28 cellular contexts compared by ENCODE assay signal in genomic region chr10:18071591-18071990, GRCh38.
"Had no signal": no experiment of that assay in that cellular context is flagged by ENCODE, and none has a peak within 500 bp of the region (broad histone marks: within the 10 kb centered on the region; RNA-seq: fewer than 3 reads in every experiment).

No MANE protein-coding gene starts in this region.

- DNase-seq: activated CD4-positive, alpha-beta T cell treated with anti-CD3 and anti-CD28 coated beads for 36 hours; activated CD4-positive, alpha-beta T cell treated with anti-CD3 and anti-CD28 coated beads, Interleukin-2, amount 50 U/mL, for 1 hour; activated CD8-positive, alpha-beta memory T cell treated with anti-CD3 and anti-CD28 coated beads, Interleukin-2, amount 50 U/mL, for 48 hours; activated CD8-positive, alpha-beta T cell treated with anti-CD3 and anti-CD28 coated beads, Interleukin-2, amount 10 ng/mL, durations not matched to agents 7 days and 5 days; activated T-cell treated with anti-CD3 and anti-CD28 coated beads, Interleukin-2, amount 50 U/mL, for 1 hour; cerebellar nuclear complex; MV-4-11; NCI-H1092 treated with DMSO at 0.1 percent for 48 hours; NCI-H1417 treated with DMSO at 0.1 percent for 48 hours; NCI-H1694; NCI-H2029; NCI-H2107; NCI-H2171 treated with DMSO at 0.1 percent for 48 hours; NCI-H345; NCI-H510A; NCI-H526 treated with DMSO at 0.1 percent for 48 hours; NCI-H82; NK-92 treated with Interleukin-12 subunit alpha and Interleukin-12 subunit beta, amount 100 ng/mL, for 24 hours; OCI-M1; Right ventricle myocardium superior; SJCRH30; SK-N-SH; T-helper 1 cell; WERI-Rb-1 had no signal

- H3K9me2 ChIP-seq: SK-N-SH had no signal

- H3K36me3 ChIP-seq: SJCRH30, WERI-Rb-1 had no signal

- H3K27me3 Mint-ChIP-seq: activated CD4-positive, alpha-beta T cell treated with anti-CD3 and anti-CD28 coated beads for 36 hours had no signal

- H3K4me1 ChIP-seq: SJCRH30 had no signal

- H3K4me3 Mint-ChIP-seq: activated CD4-positive, alpha-beta T cell treated with anti-CD3 and anti-CD28 coated beads for 36 hours; activated CD8-positive, alpha-beta T cell treated with anti-CD3 and anti-CD28 coated beads, Interleukin-2, amount 10 ng/mL, durations not matched to agents 7 days and 5 days had no signal

- H3K4me3 ChIP-seq: SJCRH30 had no signal

- H3K9me3 ChIP-seq: SJCRH30, SK-N-SH had no signal

- H3K27ac Mint-ChIP-seq: activated CD4-positive, alpha-beta T cell treated with anti-CD3 and anti-CD28 coated beads for 36 hours; activated CD8-positive, alpha-beta T cell treated with anti-CD3 and anti-CD28 coated beads, Interleukin-2, amount 10 ng/mL, durations not matched to agents 7 days and 5 days; activated naive CD4-positive, alpha-beta T cell treated with anti-CD3 and anti-CD28 coated beads, Interleukin-2, amount 50 U/mL, for 72 hours had no signal

- H3K4me2 ChIP-seq: KMS-11, SK-N-SH had no signal

- ATAC-seq: activated CD4-positive, alpha-beta T cell treated with anti-CD3 and anti-CD28 coated beads for 36 hours; activated CD8-positive, alpha-beta T cell treated with anti-CD3 and anti-CD28 coated beads, Interleukin-2, amount 10 ng/mL, durations not matched to agents 7 days and 5 days; activated naive CD4-positive, alpha-beta T cell treated with anti-CD3 and anti-CD28 coated beads, Interleukin-2, amount 50 U/mL, for 72 hours; Panc1 had no signal

- H3K27me3 ChIP-seq: SJCRH30 had no signal

- H3K36me3 Mint-ChIP-seq: activated naive CD4-positive, alpha-beta T cell treated with anti-CD3 and anti-CD28 coated beads, Interleukin-2, amount 50 U/mL, for 72 hours had no signal

- H3K4me1 Mint-ChIP-seq: activated CD4-positive, alpha-beta T cell treated with anti-CD3 and anti-CD28 coated beads for 36 hours had no signal

- H3K27ac ChIP-seq: KMS-11, RWPE1, SJCRH30, WERI-Rb-1 had no signal

- H3K9ac ChIP-seq: KMS-11, SK-N-SH had no signal
